Comparison of ENCODE assay signal across 9 cellular contexts in genomic region chrX:106917830-106918500, GRCh38. TPM values are rescaled to one million over a fixed set of nuclear protein-coding genes. Genes with fewer than 3 reads are reported as not detected.
A peak's percentile ranks its signal among the peaks of the same experiment; 100 is the strongest.
DNase-seq lines count a peak whose midpoint lies in the region; ATAC-seq, FAIRE-seq and TF ChIP-seq lines count a peak whose summit lies in the region.
"Had no signal": no experiment of that assay in that cellular context is flagged by ENCODE, and none has a peak within 500 bp of the region (broad histone marks: within the 10 kb centered on the region; RNA-seq: fewer than 3 reads in every experiment).

No MANE protein-coding gene starts in this region.

- peak; percentile 100 for FAIRE-seq in A549 (lab: Jason Lieb, UNC)

- peaks cover 70% of the 10 kb centered on the region for H3K4me1 ChIP-seq in A549

- TF ChIP-seq EP300 in A549 (IDR thresholded peaks at IDR 0.05) = peak; percentile 90 to 94

- H3K4me3 ChIP-seq in A549 (no peak overlapping the region), choroid plexus epithelial cell (ENCODE audit: low read depth, low read length) (no peak overlapping the region), lower leg skin (ENCODE audit: low read depth, poor library complexity, severe bottlenecking) (no peak overlapping the region)

- H3K9me3 ChIP-seq in A549 = no peaks in the 10 kb centered on the region

- TF ChIP-seq POLR2A in A549 (IDR thresholded peaks at IDR 0.05; ENCODE audit: low read length) (no peak), lower leg skin (IDR thresholded peaks at IDR 0.05) (no peak), erythroblast (IDR thresholded peaks at IDR 0.05; ENCODE audit: low read length) (no peak)

- ATAC-seq in A549 (peak; percentile 80 to 87), GM18502 (IDR thresholded peaks at IDR 0.05; ENCODE audit: poor library complexity, unreplicated experiment) (no peak)
- ATAC-seq: Right ventricle myocardium inferior had no signal

- CTCF ChIA-PET in A549 (lab: Yijun Ruan, JAX) = interaction anchor here (1.3 to 1.9 kb wide), 4 partner anchors 14 to 36 kb away, joined by 3 to 7 read pairs (median 4); no protein-coding TSS in a partner anchor

- WGBS in A549 (ENCODE audit: missing lambda C conversion rate) = 24% methylated on average over 5 of the region's 6 CpGs
- WGBS in lower leg skin, 2 donors = 14 to 39% methylated on average over 4 to 6 of the region's 6 CpGs

- TF ChIP-seq RAD21 in A549 (conservative IDR thresholded peaks at IDR 0.05 in 1 of 2, IDR thresholded peaks at IDR 0.05 in 1 of 2) = peak in 1 of 2 experiments; percentile 35; a peak in 2 of 5 replicates

- POLR2A ChIA-PET in A549 (lab: Yijun Ruan, JAX) = interaction anchor here (1.4 to 2.0 kb wide), 2 partner anchors 15 to 18 kb away, joined by 3 to 11 read pairs; no protein-coding TSS in a partner anchor

- DNase-seq in A549 (ENCODE audit: low read depth in 1 of 2, low spot score in 1 of 2) (peak; percentile 60 to 84), GF-D8 (lab: John Stamatoyannopoulos, UW) (peak; percentile 22), NCI-H226 (peak; percentile 85), choroid plexus epithelial cell (ENCODE audit: low read depth) (peak; percentile 70), lower leg skin (ENCODE audit: low spot score in 2 of 2) (no peak), erythroblast (lab: John Stamatoyannopoulos, UW) (no peak), iPS-NIHi7 (ENCODE audit: extremely low spot score) (no peak)

- TF ChIP-seq CTCF in A549 (IDR thresholded peaks at IDR 0.05) = no peak
- no peak for TF ChIP-seq CTCF in choroid plexus epithelial cell (conservative IDR thresholded peaks at IDR 0.05; ENCODE audit: low read depth, low read length)
- no peak for TF ChIP-seq CTCF in lower leg skin (IDR thresholded peaks at IDR 0.05)

- intact Hi-C loops in lower leg skin (cut with DNase I; ENCODE audit: low total_unique reads) = no loop called here

- H3K4me2 ChIP-seq in A549 = peak overlapping the region; percentile 65

- H3K27ac ChIP-seq in A549 = peak overlapping the region; percentile 92

TF ChIP-seq in A549, 52 proteins besides CTCF, POLR2A, EP300 and RAD21 (continues in another document):
- TF ChIP-seq HEYL (CRISPR knock-in tag; IDR thresholded peaks at IDR 0.05) (no peak), TFCP2L1 (CRISPR knock-in tag; IDR thresholded peaks at IDR 0.05) (no peak), NPAS2 (CRISPR knock-in tag; IDR thresholded peaks at IDR 0.05; ENCODE audit: borderline replicate concordance) (no peak), KDM5A (IDR thresholded peaks at IDR 0.05) (no peak), JUN (IDR thresholded peaks at IDR 0.05) (peak; percentile 43 to 86; a peak in 4 of 5 replicates), MAX (IDR thresholded peaks at IDR 0.05) (no peak), GATA3 (IDR thresholded peaks at IDR 0.05; ENCODE audit: borderline replicate concordance) (peak; percentile 77), PBX3 (IDR thresholded peaks at IDR 0.05) (no peak), SMC3 (IDR thresholded peaks at IDR 0.05) (peak; percentile 35; the same call in 2 of the 3 replicates), CEBPB (IDR thresholded peaks at IDR 0.05) (peak; percentile 12 to 35; a peak in 1 of 4 replicates), ZFP36 (IDR thresholded peaks at IDR 0.05; ENCODE audit: borderline replicate concordance, partially characterized antibody) (no peak), USF2 (IDR thresholded peaks at IDR 0.05) (no peak), FOSL2 (IDR thresholded peaks at IDR 0.05) (peak; percentile 42; the same call in 1 of the 2 replicates), FOSL2 (CRISPR knock-in tag; IDR thresholded peaks at IDR 0.05) (0 out of 2 replicates have a peak, but pooled peaks have one; percentile 29), PHF8 (IDR thresholded peaks at IDR 0.05; ENCODE audit: borderline replicate concordance, low read depth) (no peak), RARB (CRISPR knock-in tag; IDR thresholded peaks at IDR 0.05) (no peak), HOXB5 (CRISPR knock-in tag; IDR thresholded peaks at IDR 0.05) (no peak), POLR2AphosphoS2 (conservative IDR thresholded peaks at IDR 0.05; ENCODE audit: low read length) (no peak), BHLHE40 (IDR thresholded peaks at IDR 0.05; ENCODE audit: low read depth, low read length) (no peak), CBX8 (IDR thresholded peaks at IDR 0.05) (no peak), HOXB13 (CRISPR knock-in tag; IDR thresholded peaks at IDR 0.05; ENCODE audit: low read depth) (no peak), CHD4 (IDR thresholded peaks at IDR 0.05; ENCODE audit: borderline replicate concordance) (no peak), MAFK (IDR thresholded peaks at IDR 0.05; ENCODE audit: partially characterized antibody) (peak; percentile 73)
- TF ChIP-seq, protein P1, sequence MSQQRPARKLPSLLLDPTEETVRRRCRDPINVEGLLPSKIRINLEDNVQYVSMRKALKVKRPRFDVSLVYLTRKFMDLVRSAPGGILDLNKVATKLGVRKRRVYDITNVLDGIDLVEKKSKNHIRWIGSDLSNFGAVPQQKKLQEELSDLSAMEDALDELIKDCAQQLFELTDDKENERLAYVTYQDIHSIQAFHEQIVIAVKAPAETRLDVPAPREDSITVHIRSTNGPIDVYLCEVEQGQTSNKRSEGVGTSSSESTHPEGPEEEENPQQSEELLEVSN (IDR thresholded peaks at IDR 0.05; ENCODE audit: borderline replicate concordance, low read depth) = no peak
- TF ChIP-seq, protein P2, sequence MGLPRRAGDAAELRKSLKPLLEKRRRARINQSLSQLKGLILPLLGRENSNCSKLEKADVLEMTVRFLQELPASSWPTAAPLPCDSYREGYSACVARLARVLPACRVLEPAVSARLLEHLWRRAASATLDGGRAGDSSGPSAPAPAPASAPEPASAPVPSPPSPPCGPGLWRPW (IDR thresholded peaks at IDR 0.05) = no peak
- TF ChIP-seq, protein P3, sequence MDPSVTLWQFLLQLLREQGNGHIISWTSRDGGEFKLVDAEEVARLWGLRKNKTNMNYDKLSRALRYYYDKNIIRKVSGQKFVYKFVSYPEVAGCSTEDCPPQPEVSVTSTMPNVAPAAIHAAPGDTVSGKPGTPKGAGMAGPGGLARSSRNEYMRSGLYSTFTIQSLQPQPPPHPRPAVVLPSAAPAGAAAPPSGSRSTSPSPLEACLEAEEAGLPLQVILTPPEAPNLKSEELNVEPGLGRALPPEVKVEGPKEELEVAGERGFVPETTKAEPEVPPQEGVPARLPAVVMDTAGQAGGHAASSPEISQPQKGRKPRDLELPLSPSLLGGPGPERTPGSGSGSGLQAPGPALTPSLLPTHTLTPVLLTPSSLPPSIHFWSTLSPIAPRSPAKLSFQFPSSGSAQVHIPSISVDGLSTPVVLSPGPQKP (IDR thresholded peaks at IDR 0.05; ENCODE audit: low read depth, low read length) = no peak

RNA-seq across cellular contexts. Expression of gene CLDN2, which starts 2.2 kb away (rescaled TPM):
- polyA plus RNA-seq in A549 (2011; rRNA removed) (28.1 and 49.2 TPM in 2 replicates), A549 (2017; fragmentation: RNase III; extraction: RNeasy Plus Mini Kit Qiagen cat#74134 plus additional on column Dnase treatment) (18.7 to 28.6 TPM (median 24.8 TPM) in 3 replicates)
- polyA plus RNA-seq in A549 (2012; cell fraction: cytosol; rRNA removed) = 5.3 and 6.4 TPM in 2 replicates
- 5.9 and 7.0 TPM in 2 replicates for polyA plus RNA-seq in A549 (2012; cell fraction: nucleus; rRNA removed)
- polyA minus RNA-seq in A549 (2011; rRNA and poly(A)+ RNA removed) = 23.4 and 35.7 TPM in 2 replicates
- not detected for total RNA-seq in lower leg skin
- total RNA-seq: Right ventricle myocardium inferior had no signal

RNA-seq across cellular contexts. Expression of gene RIPPLY1, which starts 14.8 kb away (rescaled TPM):
- polyA plus RNA-seq in A549 (2011; rRNA removed) (0.14 and 0.28 TPM in 2 replicates), A549 (2017; fragmentation: RNase III; extraction: RNeasy Plus Mini Kit Qiagen cat#74134 plus additional on column Dnase treatment) (0.10 to 0.17 TPM (median 0.11 TPM) in 3 replicates)
- 0.06 TPM in 1 of 2 replicates, not detected in the other for polyA plus RNA-seq in A549 (2012; cell fraction: cytosol; rRNA removed)
- polyA plus RNA-seq in A549 (2012; cell fraction: nucleus; rRNA removed) = 0.11 and 0.26 TPM in 2 replicates
- polyA minus RNA-seq in A549 (2011; rRNA and poly(A)+ RNA removed) = 0.29 TPM in 1 of 2 replicates, not detected in the other
- not detected for total RNA-seq in lower leg skin
- total RNA-seq: Right ventricle myocardium inferior had no signal

Comparison
In these comparisons a context has a peak if more than half of its experiments do, and no peak if none do; other contexts are left out.
1. DNase-seq: peak in A549 (2 of 2), GF-D8 (single experiment), NCI-H226 (single experiment) and choroid plexus epithelial cell (single experiment); none in lower leg skin (0 of 2), erythroblast (0 of 2) and iPS-NIHi7 (single experiment).